Comparison of ENCODE assay signal across 13 cellular contexts in the genomic region with DNA sequence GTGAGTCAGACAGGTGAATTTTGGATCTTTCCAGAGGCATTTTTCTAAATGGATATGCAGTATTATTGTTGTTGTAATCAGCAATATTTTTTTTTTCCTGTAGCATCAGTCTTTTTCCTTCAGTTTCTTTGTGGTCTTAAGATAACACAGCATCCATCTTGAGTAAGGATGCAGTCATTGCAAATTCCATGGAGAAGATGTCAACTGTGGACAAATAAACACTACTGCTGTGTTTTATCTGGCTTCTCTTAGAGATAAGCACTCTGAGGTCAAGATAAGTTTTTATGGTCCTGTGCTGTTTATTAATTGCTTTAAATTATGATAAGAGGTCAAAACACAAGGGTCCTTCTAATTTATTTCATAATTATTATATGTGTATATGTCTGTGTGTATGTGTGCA.
A peak's percentile ranks its signal among the peaks of the same experiment; 100 is the strongest.
DNase-seq lines count a peak whose midpoint lies in the region; TF ChIP-seq lines count a peak whose summit lies in the region.
"Had no signal": no experiment of that assay in that cellular context is flagged by ENCODE, and none has a peak within 500 bp of the region (broad histone marks: within the 10 kb centered on the region; RNA-seq: fewer than 3 reads in every experiment).

No MANE protein-coding gene starts in this region.

- no peak overlapping the region for H3K4me2 ChIP-seq in mammary epithelial cell (ENCODE audit: insufficient read depth, low read depth, low read length)
- H3K4me2 ChIP-seq: BLaER1 had no signal

- TF ChIP-seq CTCF in mammary epithelial cell (conservative IDR thresholded peaks at IDR 0.05 in 1 of 2, IDR thresholded peaks at IDR 0.05 in 1 of 2; ENCODE audit: extremely low read depth in 1 of 2, insufficient read depth in 1 of 2, low read depth in 1 of 2, low read length in 2 of 2) (no peak), breast epithelium (IDR thresholded peaks at IDR 0.05) (no peak)

- H2AFZ ChIP-seq in mammary epithelial cell (ENCODE audit: low read depth, low read length), result no peak overlapping the region

- dilution Hi-C loops in mammary epithelial cell (cut with HindIII; ENCODE audit: low sequenced_read_pairs), result no loop called here

- H3K36me3 ChIP-seq in mammary epithelial cell (ENCODE audit: insufficient read depth, low read length), result no peaks in the 10 kb centered on the region
- H3K36me3 ChIP-seq in breast epithelium, result no peaks in the 10 kb centered on the region
- H3K36me3 ChIP-seq: BLaER1, HAP-1 had no signal

- H3K9me3 ChIP-seq in mammary epithelial cell (replicated peaks; ENCODE audit: insufficient read depth, low read length) (no peaks in the 10 kb centered on the region), breast epithelium (no peaks in the 10 kb centered on the region)
- H3K9me3 ChIP-seq: BLaER1, HAP-1 had no signal

- H3K4me3 ChIP-seq in mammary epithelial cell (replicated peaks in 1 of 3; ENCODE audit: insufficient read depth in 1 of 3, low read depth in 2 of 3, low read length in 3 of 3), result no peak overlapping the region
- no peak overlapping the region for H3K4me3 ChIP-seq in breast epithelium
- H3K4me3 ChIP-seq: BLaER1, HAP-1 had no signal

- no TSS peak for BruUV-seq in mammary epithelial cell (replicated peaks; lab: Mats Ljungman, UMichigan)

- intact Hi-C loops in mammary epithelial cell (cut with micrococcal nuclease), result no loop called here
- intact Hi-C loops in breast epithelium (cut with DNase I; ENCODE audit: low total_unique reads), result no loop called here

- H4K20me1 ChIP-seq in mammary epithelial cell (ENCODE audit: insufficient read depth, low read length), result no peaks in the 10 kb centered on the region
- H4K20me1 ChIP-seq: BLaER1 had no signal

- H3K9ac ChIP-seq in mammary epithelial cell (ENCODE audit: insufficient read depth, low read length), result no peak overlapping the region
- H3K9ac ChIP-seq: BLaER1 had no signal

- H3K27me3 ChIP-seq in mammary epithelial cell (ENCODE audit: insufficient read depth, low read length) (no peaks in the 10 kb centered on the region), breast epithelium (no peaks in the 10 kb centered on the region)
- H3K27me3 ChIP-seq: BLaER1 had no signal

- TF ChIP-seq POLR2A in breast epithelium (IDR thresholded peaks at IDR 0.05), result no peak

- CTCF ChIA-PET in mammary epithelial cell (lab: Charles Lee; ENCODE audit: low non-redundant PET), result no interaction called here

- DNase-seq in mammary epithelial cell, result peak; percentile 12
- no peak for DNase-seq in breast epithelium (ENCODE audit: low spot score in 2 of 2)
- peak; percentile 4 for DNase-seq in amniotic epithelial cell (ENCODE audit: low read depth)
- DNase-seq in glomerular visceral epithelial cell (ENCODE audit: extremely low spot score), result peak; percentile 21
- DNase-seq in activated CD8-positive, alpha-beta memory T cell treated with anti-CD3 and anti-CD28 coated beads, Interleukin-2, amount 50 U/mL, for 4 hours, result no peak
- DNase-seq in NCI-H748 treated with DMSO at 0.1 percent for 48 hours (lab: John Stamatoyannopoulos, UW), result no peak
- no peak for DNase-seq in stimulated activated CD4-positive, alpha-beta T cell treated with anti-CD3 and anti-CD28 coated beads, Interleukin-2, amount 100 ng/mL, for 24 hours
- DNase-seq in hypothalamus (lab: John Stamatoyannopoulos, UW), result no peak
- DNase-seq: AML-193, DMS53 had no signal

- in situ Hi-C loops in mammary epithelial cell (cut with MboI; ENCODE audit: low sequenced_read_pairs in 2 of 2), result no loop called here

- H3K27ac ChIP-seq in mammary epithelial cell (ENCODE audit: insufficient read depth, low read depth, low read length) (no peak overlapping the region), breast epithelium (no peak overlapping the region)
- H3K27ac ChIP-seq: 22Rv1, BLaER1 had no signal

- H3K4me1 ChIP-seq in mammary epithelial cell (ENCODE audit: insufficient read depth, low read length) (peaks cover 22% of the 10 kb centered on the region), breast epithelium (no peaks in the 10 kb centered on the region)
- H3K4me1 ChIP-seq: BLaER1 had no signal

- H3K79me2 ChIP-seq in mammary epithelial cell (ENCODE audit: insufficient read depth, low read length), result no peaks in the 10 kb centered on the region

Comparison
In these comparisons a context has a peak if more than half of its experiments do, and no peak if none do; other contexts are left out.
1. DNase-seq: peak in mammary epithelial cell (single experiment), amniotic epithelial cell (single experiment) and glomerular visceral epithelial cell (single experiment); none in breast epithelium (0 of 2), activated CD8-positive, alpha-beta memory T cell treated with anti-CD3 and anti-CD28 coated beads, Interleukin-2, amount 50 U/mL, for 4 hours (single experiment), NCI-H748 treated with DMSO at 0.1 percent for 48 hours (single experiment), stimulated activated CD4-positive, alpha-beta T cell treated with anti-CD3 and anti-CD28 coated beads, Interleukin-2, amount 100 ng/mL, for 24 hours (0 of 2) and hypothalamus (0 of 51).